In genomic region chr9:111945216-111945615, GRCh38 we compare ENCODE assay signal across 9 cellular contexts. TPM values are rescaled to one million over a fixed set of nuclear protein-coding genes. Genes with fewer than 3 reads are reported as not detected.
DNase-seq lines count a peak whose midpoint lies in the region; ATAC-seq, FAIRE-seq and TF ChIP-seq lines count a peak whose summit lies in the region.
"Had no signal": no experiment of that assay in that cellular context is flagged by ENCODE, and none has a peak within 500 bp of the region (broad histone marks: within the 10 kb centered on the region; RNA-seq: fewer than 3 reads in every experiment).

No MANE protein-coding gene starts in this region.

- H3K4me1 ChIP-seq in right lobe of liver (peaks cover 0 to 25% (median 5%) of the 10 kb centered on the region in 4 donors), HepG2 (ENCODE audit: insufficient read depth, low read length) (peaks cover 9% of the 10 kb centered on the region; the same call in 1 of the 2 replicates), psoas muscle (no peaks in the 10 kb centered on the region)

- peaks cover 4% of the 10 kb centered on the region for H3K27me3 Mint-ChIP-seq in activated naive CD4-positive, alpha-beta T cell treated with anti-CD3 and anti-CD28 coated beads, Interleukin-2, amount 10 ng/mL, durations not matched to agents 7 days and 5 days
- H3K27me3 Mint-ChIP-seq in stimulated activated naive CD8-positive, alpha-beta T cell treated with anti-CD3 and anti-CD28 coated beads, Interleukin-15, amount 100 ng/mL, for 72 hours: peaks cover 5% of the 10 kb centered on the region

- 52% methylated on average over 3 of the region's 3 CpGs for WGBS in right lobe of liver (ENCODE audit: insufficient coverage, low coverage, low lambda C conversion rate, missing lambda C conversion rate)
- 14% methylated on average over 3 of the region's 3 CpGs for WGBS in HepG2 (ENCODE audit: low lambda C conversion rate)
- WGBS in psoas muscle, 3 donors: 12 to 31% (median 23%) methylated on average over 3 of the region's 3 CpGs

- no peak for TF ChIP-seq EP300 in HepG2 (IDR thresholded peaks at IDR 0.05; ENCODE audit: low read depth in 2 of 2, low read length in 2 of 2)
- TF ChIP-seq EP300 in HepG2 (CRISPR knock-in tag; IDR thresholded peaks at IDR 0.05; ENCODE audit: borderline replicate concordance): no peak

- no peaks in the 10 kb centered on the region for H4K20me1 ChIP-seq in HepG2 (ENCODE audit: insufficient read depth, low read length)

- TF ChIP-seq CTCF in right lobe of liver (IDR thresholded peaks at IDR 0.05) (no peak), HepG2 (CRISPR knock-in tag; IDR thresholded peaks at IDR 0.05) (no peak), psoas muscle (IDR thresholded peaks at IDR 0.05) (no peak)

- H3K4me3 Mint-ChIP-seq in activated naive CD4-positive, alpha-beta T cell treated with anti-CD3 and anti-CD28 coated beads, Interleukin-2, amount 10 ng/mL, durations not matched to agents 7 days and 5 days: no peak overlapping the region
- H3K4me3 Mint-ChIP-seq in stimulated activated naive CD8-positive, alpha-beta T cell treated with anti-CD3 and anti-CD28 coated beads, Interleukin-15, amount 100 ng/mL, for 72 hours: peak overlapping the region; percentile 27 to 35
- H3K4me3 Mint-ChIP-seq: CD14-positive monocyte had no signal

- no peaks in the 10 kb centered on the region for H3K9me3 Mint-ChIP-seq in activated naive CD4-positive, alpha-beta T cell treated with anti-CD3 and anti-CD28 coated beads, Interleukin-2, amount 10 ng/mL, durations not matched to agents 7 days and 5 days
- H3K9me3 Mint-ChIP-seq in stimulated activated naive CD8-positive, alpha-beta T cell treated with anti-CD3 and anti-CD28 coated beads, Interleukin-15, amount 100 ng/mL, for 72 hours: no peaks in the 10 kb centered on the region
- H3K9me3 Mint-ChIP-seq: CD14-positive monocyte had no signal

- intact Hi-C loops in right lobe of liver (cut with DNase I): no loop called here
- intact Hi-C loops in HepG2 (cut with micrococcal nuclease; ENCODE audit: unreplicated experiment): no loop called here
- intact Hi-C loops in psoas muscle (cut with DNase I): no loop called here

- CTCF ChIA-PET in HepG2 (lab: Yijun Ruan, JAX; ENCODE audit: low intra/inter-chr PET ratio, low total read pairs): no interaction called here
- CTCF ChIA-PET in activated naive CD4-positive, alpha-beta T cell treated with anti-CD3 and anti-CD28 coated beads, Interleukin-2, amount 10 ng/mL, durations not matched to agents 7 days and 5 days (lab: Charles Lee): interaction anchor here (1.2 kb wide), 1 partner anchor 130 kb away, joined by 6 read pairs; no protein-coding TSS in a partner anchor

- H3K4me1 Mint-ChIP-seq in activated naive CD4-positive, alpha-beta T cell treated with anti-CD3 and anti-CD28 coated beads, Interleukin-2, amount 10 ng/mL, durations not matched to agents 7 days and 5 days: peaks cover 12% of the 10 kb centered on the region
- peaks cover 23% of the 10 kb centered on the region for H3K4me1 Mint-ChIP-seq in stimulated activated naive CD8-positive, alpha-beta T cell treated with anti-CD3 and anti-CD28 coated beads, Interleukin-15, amount 100 ng/mL, for 72 hours

- POLR2A ChIA-PET in HepG2 (lab: Yijun Ruan, JAX): no interaction called here

- BruUV-seq in HepG2 (replicated peaks; lab: Mats Ljungman, UMichigan): no TSS peak

- no peaks in the 10 kb centered on the region for H3K27me3 ChIP-seq in right lobe of liver
- no peaks in the 10 kb centered on the region for H3K27me3 ChIP-seq in HepG2 (ENCODE audit: control insufficient read depth in 1 of 2, insufficient read depth in 2 of 2, low read length in 2 of 2)
- no peaks in the 10 kb centered on the region for H3K27me3 ChIP-seq in psoas muscle (ENCODE audit: insufficient read depth in 3 of 3, low read length in 2 of 3)

- no peaks in the 10 kb centered on the region for H3K36me3 Mint-ChIP-seq in activated naive CD4-positive, alpha-beta T cell treated with anti-CD3 and anti-CD28 coated beads, Interleukin-2, amount 10 ng/mL, durations not matched to agents 7 days and 5 days
- H3K36me3 Mint-ChIP-seq: CD14-positive monocyte had no signal

- TF ChIP-seq RAD21 in HepG2 (CRISPR knock-in tag; IDR thresholded peaks at IDR 0.05): no peak

- H3K4me3 ChIP-seq in right lobe of liver (no peak overlapping the region), HepG2 (replicated peaks in 1 of 3; ENCODE audit: insufficient read depth in 1 of 3, low read depth in 2 of 3, low read length in 3 of 3) (no peak overlapping the region), psoas muscle (no peak overlapping the region)

- H3K4me2 ChIP-seq in HepG2 (ENCODE audit: low read depth, low read length): no peak overlapping the region

- ATAC-seq in right lobe of liver: peak in 3 of 4 donors; percentile 20 to 50 (median 34)
- no peak for ATAC-seq in HepG2
- ATAC-seq in HG03045 (IDR thresholded peaks at IDR 0.05; ENCODE audit: unreplicated experiment): peak; percentile 74
- peak; percentile 80 for ATAC-seq in stimulated activated naive CD8-positive, alpha-beta T cell treated with anti-CD3 and anti-CD28 coated beads, Interleukin-15, amount 100 ng/mL, for 72 hours
- ATAC-seq in psoas muscle: no peak

- no peaks in the 10 kb centered on the region for H3K36me3 ChIP-seq in right lobe of liver
- no peaks in the 10 kb centered on the region for H3K36me3 ChIP-seq in HepG2 (replicated peaks in 1 of 2; ENCODE audit: control insufficient read depth in 1 of 2, insufficient read depth in 2 of 2, low read length in 2 of 2)
- no peaks in the 10 kb centered on the region for H3K36me3 ChIP-seq in psoas muscle (ENCODE audit: insufficient read depth in 1 of 2, low read depth in 1 of 2)

- no peak overlapping the region for H3K9ac ChIP-seq in HepG2 (ENCODE audit: insufficient read depth, low read depth, low read length)

- H2AFZ ChIP-seq in HepG2 (ENCODE audit: low read length): no peak overlapping the region

- no peaks in the 10 kb centered on the region for H3K79me2 ChIP-seq in HepG2 (ENCODE audit: insufficient read depth, low read length)

- no peak for FAIRE-seq in HepG2 (lab: Jason Lieb, UNC)
- FAIRE-seq in HTR-8/SVneo (lab: Jason Lieb, UNC): no peak

- H3K9me3 ChIP-seq in right lobe of liver (no peaks in the 10 kb centered on the region), HepG2 (ENCODE audit: low read length) (no peaks in the 10 kb centered on the region), psoas muscle (no peaks in the 10 kb centered on the region)

- H3K27ac Mint-ChIP-seq in activated naive CD4-positive, alpha-beta T cell treated with anti-CD3 and anti-CD28 coated beads, Interleukin-2, amount 10 ng/mL, durations not matched to agents 7 days and 5 days: no peak overlapping the region
- H3K27ac Mint-ChIP-seq in stimulated activated naive CD8-positive, alpha-beta T cell treated with anti-CD3 and anti-CD28 coated beads, Interleukin-15, amount 100 ng/mL, for 72 hours: no peak overlapping the region

- peak overlapping the region in 1 of 3 donors; percentile 40 for H3K27ac ChIP-seq in right lobe of liver
- H3K27ac ChIP-seq in HepG2 (ENCODE audit: extremely low read length, insufficient read depth, low read length): no peak overlapping the region
- H3K27ac ChIP-seq in psoas muscle: no peak overlapping the region

- no peak for TF ChIP-seq POLR2A in right lobe of liver (IDR thresholded peaks at IDR 0.05)
- TF ChIP-seq POLR2A in HepG2 (IDR thresholded peaks at IDR 0.05; ENCODE audit: insufficient read depth in 1 of 2, low read depth in 2 of 2, low read length in 2 of 2): no peak

- in situ Hi-C loops in HepG2 (cut with HindIII; ENCODE audit: extremely low pct_ligation_motif_present, low pct_unique_long_range_greater_than_20kb): no loop called here

- DNase-seq in right lobe of liver (no peak), HepG2 (ENCODE audit: low spot score) (no peak), NCI-H2196 treated with DMSO at 0.1 percent for 48 hours (lab: John Stamatoyannopoulos, UW; ENCODE audit: unreplicated experiment) (no peak), HTR-8/SVneo (ENCODE audit: insufficient read length, low spot score) (no peak), psoas muscle (no peak)
- DNase-seq in activated naive CD4-positive, alpha-beta T cell treated with anti-CD3 and anti-CD28 coated beads, Interleukin-2, amount 10 ng/mL, durations not matched to agents 7 days and 5 days: peak; percentile 50
- peak; percentile 34 to 46 for DNase-seq in stimulated activated naive CD8-positive, alpha-beta T cell treated with anti-CD3 and anti-CD28 coated beads, Interleukin-15, amount 100 ng/mL, for 72 hours

TF ChIP-seq in HepG2, 621 proteins besides CTCF, POLR2A, EP300 and RAD21 (continues in another document):
- TF ChIP-seq REL (CRISPR knock-in tag; conservative IDR thresholded peaks at IDR 0.05): no peak
- TF ChIP-seq CCDC6 (CRISPR knock-in tag; IDR thresholded peaks at IDR 0.05): no peak
- no peak for TF ChIP-seq ZNF3 (CRISPR knock-in tag; IDR thresholded peaks at IDR 0.05)
- no peak for TF ChIP-seq ZC3H13 (CRISPR knock-in tag; IDR thresholded peaks at IDR 0.05)

RNA-seq across cellular contexts. Expression of gene UGCG, which starts 48.6 kb away (rescaled TPM):
- total RNA-seq in right lobe of liver: 10 to 100 TPM in 5 of 6 experiments, 1 to 10 TPM in 1; 7.9 to 37.2 (median 17.1) TPM
- total RNA-seq in HepG2 (2016; rRNA removed; fragmentation: Illumina TruSeq; extraction: Trizol): 9.7 and 13.9 TPM in 2 replicates
- total RNA-seq in HepG2 (2016; cell fraction: cytosol; rRNA removed; fragmentation: Illumina TruSeq; extraction: Trizol; ENCODE audit: low read depth): 1.7 and 3.0 TPM in 2 replicates
- 9.4 and 13.3 TPM in 2 replicates for total RNA-seq in HepG2 (2016; cell fraction: insoluble cytoplasmic fraction; rRNA removed; fragmentation: Illumina TruSeq; extraction: Trizol)
- 5.6 and 7.5 TPM in 2 replicates for total RNA-seq in HepG2 (2016; cell fraction: membrane; rRNA removed; fragmentation: Illumina TruSeq; extraction: Trizol)
- 17.0 and 18.2 TPM in 2 replicates for total RNA-seq in HepG2 (2016; cell fraction: nucleus; rRNA removed; fragmentation: Illumina TruSeq; extraction: Trizol)
- 8.1 and 10.5 TPM in 2 replicates for polyA plus RNA-seq in HepG2 (2011; rRNA removed)
- 3.9 and 7.2 TPM in 2 replicates for polyA plus RNA-seq in HepG2 (2011; cell fraction: cytosol; rRNA removed)
- polyA plus RNA-seq in HepG2 (2011; cell fraction: nucleus; rRNA removed): 3.6 and 4.0 TPM in 2 replicates
- 7.5 and 8.2 TPM in 2 replicates for polyA plus RNA-seq in HepG2 (2012)
- polyA plus RNA-seq in HepG2 (2016; cell fraction: cytosol; fragmentation: Illumina TruSeq; extraction: Trizol; ENCODE audit: low read depth): 0.66 and 0.74 TPM in 2 replicates
- polyA plus RNA-seq in HepG2 (2016; cell fraction: insoluble cytoplasmic fraction; fragmentation: Illumina TruSeq; extraction: Trizol; ENCODE audit: low read depth): 6.2 and 6.3 TPM in 2 replicates
- polyA plus RNA-seq in HepG2 (2016; cell fraction: membrane; fragmentation: Illumina TruSeq; extraction: Trizol; ENCODE audit: low read depth): 1.9 and 2.5 TPM in 2 replicates
- 15.4 and 15.5 TPM in 2 replicates for polyA plus RNA-seq in HepG2 (2016; cell fraction: nucleus; fragmentation: Illumina TruSeq; extraction: Trizol; ENCODE audit: insufficient read depth, low read depth)
- 6.6 and 14.5 TPM in 2 replicates for polyA minus RNA-seq in HepG2 (2011; rRNA and poly(A)+ RNA removed; ENCODE audit: low replicate concordance)
- 14.6 and 14.9 TPM in 2 replicates for polyA minus RNA-seq in HepG2 (2011; cell fraction: cytosol; rRNA and poly(A)+ RNA removed)
- 15.7 and 19.0 TPM in 2 replicates for polyA minus RNA-seq in HepG2 (2011; cell fraction: nucleus; rRNA and poly(A)+ RNA removed)
- total RNA-seq in psoas muscle: 10 to 100 TPM in 3 of 4 donors, 1 to 10 TPM in 1; 9.6 to 56.2 (median 20.2) TPM
- polyA plus RNA-seq in psoas muscle: 10 to 100 TPM in 1 of 3 donors, 1 to 10 TPM in 2; 7.2 to 74.6 (median 8.5) TPM

Comparison
In these comparisons a context has a peak if more than half of its experiments do, and no peak if none do; other contexts are left out.
1. ATAC-seq: peak in right lobe of liver (3 of 4), HG03045 (single experiment) and stimulated activated naive CD8-positive, alpha-beta T cell treated with anti-CD3 and anti-CD28 coated beads, Interleukin-15, amount 100 ng/mL, for 72 hours (single experiment); none in HepG2 (single experiment) and psoas muscle (0 of 4).
2. DNase-seq: peak in activated naive CD4-positive, alpha-beta T cell treated with anti-CD3 and anti-CD28 coated beads, Interleukin-2, amount 10 ng/mL, durations not matched to agents 7 days and 5 days (single experiment) and stimulated activated naive CD8-positive, alpha-beta T cell treated with anti-CD3 and anti-CD28 coated beads, Interleukin-15, amount 100 ng/mL, for 72 hours (2 of 2); none in right lobe of liver (0 of 3), HepG2 (single experiment), NCI-H2196 treated with DMSO at 0.1 percent for 48 hours (single experiment), HTR-8/SVneo (single experiment) and psoas muscle (0 of 2).